11 cellular contexts compared by ENCODE assay signal in genomic region chr13:40565282-40566148, GRCh38.
DNase-seq lines count a peak whose midpoint lies in the region; ATAC-seq lines count a peak whose summit lies in the region.
"Had no signal": no experiment of that assay in that cellular context is flagged by ENCODE, and none has a peak within 500 bp of the region (broad histone marks: within the 10 kb centered on the region; RNA-seq: fewer than 3 reads in every experiment).

No MANE protein-coding gene starts in this region.

- ATAC-seq in CD4-positive, CD25-positive, alpha-beta regulatory T cell (ENCODE audit: low read depth in 2 of 2) = no peak
- ATAC-seq in activated naive CD8-positive, alpha-beta T cell treated with anti-CD3 and anti-CD28 coated beads, Interleukin-2, amount 10 ng/mL, durations not matched to agents 7 days and 5 days (ENCODE audit: low read depth) = no peak
- ATAC-seq in naive thymus-derived CD4-positive, alpha-beta T cell = no peak
- ATAC-seq in GM21447 (IDR thresholded peaks at IDR 0.05; ENCODE audit: unreplicated experiment) (no peak), aorta (ENCODE audit: low FRiP score) (no peak), GM21723 (IDR thresholded peaks at IDR 0.05; ENCODE audit: unreplicated experiment) (no peak)

- 90 to 94% methylated on average over 5 of the region's 5 CpGs for WGBS in aorta, 2 donors

- DNase-seq in CD4-positive, CD25-positive, alpha-beta regulatory T cell = no peak
- DNase-seq in ELR (ENCODE audit: low read depth) = peak; percentile 30
- no peak for DNase-seq in activated naive CD8-positive, alpha-beta T cell treated with anti-CD3 and anti-CD28 coated beads, Interleukin-2, amount 10 ng/mL, durations not matched to agents 7 days and 5 days
- DNase-seq in naive thymus-derived CD4-positive, alpha-beta T cell = no peak
- no peak for DNase-seq in NCI-H524 (lab: John Stamatoyannopoulos, UW)
- DNase-seq in aorta = no peak
- DNase-seq: effector CD4-positive, alpha-beta T cell; NCI-H2107 had no signal

- peaks cover 79% of the 10 kb centered on the region for H3K4me1 ChIP-seq in CD4-positive, CD25-positive, alpha-beta regulatory T cell (ENCODE audit: control insufficient read depth, insufficient read depth, low read length, poor library complexity, severe bottlenecking)
- peaks cover 38 to 57% of the 10 kb centered on the region in 2 donors for H3K4me1 ChIP-seq in naive thymus-derived CD4-positive, alpha-beta T cell (ENCODE audit: control insufficient read depth in 2 of 2, insufficient read depth in 2 of 2, low read length in 2 of 2)
- H3K4me1 ChIP-seq in aorta (ENCODE audit: control insufficient read depth in 1 of 2, insufficient read depth in 2 of 2, low read length in 2 of 2) = peaks cover 4 to 6% of the 10 kb centered on the region in 2 donors

- H3K36me3 Mint-ChIP-seq in CD4-positive, CD25-positive, alpha-beta regulatory T cell = peaks cover 5% of the 10 kb centered on the region
- peaks cover 13% of the 10 kb centered on the region for H3K36me3 Mint-ChIP-seq in activated naive CD8-positive, alpha-beta T cell treated with anti-CD3 and anti-CD28 coated beads, Interleukin-2, amount 10 ng/mL, durations not matched to agents 7 days and 5 days
- H3K36me3 Mint-ChIP-seq in naive thymus-derived CD4-positive, alpha-beta T cell = peaks cover 4 to 9% (median 5%) of the 10 kb centered on the region in 5 donors

- H3K27me3 Mint-ChIP-seq in CD4-positive, CD25-positive, alpha-beta regulatory T cell = no peaks in the 10 kb centered on the region
- no peaks in the 10 kb centered on the region for H3K27me3 Mint-ChIP-seq in activated naive CD8-positive, alpha-beta T cell treated with anti-CD3 and anti-CD28 coated beads, Interleukin-2, amount 10 ng/mL, durations not matched to agents 7 days and 5 days
- no peaks in the 10 kb centered on the region for H3K27me3 Mint-ChIP-seq in naive thymus-derived CD4-positive, alpha-beta T cell

- POLR2A ChIA-PET in activated naive CD8-positive, alpha-beta T cell treated with anti-CD3 and anti-CD28 coated beads, Interleukin-2, amount 10 ng/mL, durations not matched to agents 7 days and 5 days (lab: Charles Lee) = no interaction called here
- POLR2A ChIA-PET in naive thymus-derived CD4-positive, alpha-beta T cell (lab: Charles Lee) = interaction anchor here (0.9 to 1.4 kb wide), 2 partner anchors 11 to 37 kb away, joined by 3 to 5 read pairs; no protein-coding TSS in a partner anchor

- peak overlapping the region; percentile 63 to 71 (median 68) for H3K4me3 Mint-ChIP-seq in CD4-positive, CD25-positive, alpha-beta regulatory T cell
- H3K4me3 Mint-ChIP-seq in activated naive CD8-positive, alpha-beta T cell treated with anti-CD3 and anti-CD28 coated beads, Interleukin-2, amount 10 ng/mL, durations not matched to agents 7 days and 5 days = no peak overlapping the region
- H3K4me3 Mint-ChIP-seq in naive thymus-derived CD4-positive, alpha-beta T cell = peak overlapping the region; percentile 16 to 81 (median 69)

- peaks cover 0 to 3% (median 0%) of the 10 kb centered on the region in 7 donors for H3K9me3 Mint-ChIP-seq in CD4-positive, CD25-positive, alpha-beta regulatory T cell
- peaks cover 1% of the 10 kb centered on the region for H3K9me3 Mint-ChIP-seq in activated naive CD8-positive, alpha-beta T cell treated with anti-CD3 and anti-CD28 coated beads, Interleukin-2, amount 10 ng/mL, durations not matched to agents 7 days and 5 days
- H3K9me3 Mint-ChIP-seq in naive thymus-derived CD4-positive, alpha-beta T cell = no peaks in the 10 kb centered on the region

- H3K4me1 Mint-ChIP-seq in CD4-positive, CD25-positive, alpha-beta regulatory T cell = peaks cover 55 to 94% (median 77%) of the 10 kb centered on the region in 4 donors
- peaks cover 50% of the 10 kb centered on the region for H3K4me1 Mint-ChIP-seq in activated naive CD8-positive, alpha-beta T cell treated with anti-CD3 and anti-CD28 coated beads, Interleukin-2, amount 10 ng/mL, durations not matched to agents 7 days and 5 days
- H3K4me1 Mint-ChIP-seq in naive thymus-derived CD4-positive, alpha-beta T cell = peaks cover 64 to 96% (median 92%) of the 10 kb centered on the region in 7 donors

- intact Hi-C loops in naive thymus-derived CD4-positive, alpha-beta T cell (cut with micrococcal nuclease) = loop anchor here in 1 of 2 donors (10.0 kb wide), 1 partner anchor 501 kb away; no protein-coding TSS in a partner anchor
- intact Hi-C loops in aorta (cut with DNase I) = no loop called here

- no peaks in the 10 kb centered on the region for H3K9me3 ChIP-seq in CD4-positive, CD25-positive, alpha-beta regulatory T cell (ENCODE audit: control insufficient read depth in 2 of 2, low read length in 2 of 2)
- no peaks in the 10 kb centered on the region for H3K9me3 ChIP-seq in naive thymus-derived CD4-positive, alpha-beta T cell (ENCODE audit: control insufficient read depth in 2 of 3, low read length in 3 of 3)
- no peaks in the 10 kb centered on the region for H3K9me3 ChIP-seq in aorta (ENCODE audit: control insufficient read depth, low read length)

- CTCF ChIA-PET in naive thymus-derived CD4-positive, alpha-beta T cell (lab: Charles Lee) = interaction anchor here (1.3 to 1.7 kb wide), 2 partner anchors 69 to 496 kb away, joined by 3 read pairs; no protein-coding TSS in a partner anchor

- peak overlapping the region; percentile 68 to 90 (median 82) for H3K27ac Mint-ChIP-seq in CD4-positive, CD25-positive, alpha-beta regulatory T cell
- peak overlapping the region; percentile 28 for H3K27ac Mint-ChIP-seq in activated naive CD8-positive, alpha-beta T cell treated with anti-CD3 and anti-CD28 coated beads, Interleukin-2, amount 10 ng/mL, durations not matched to agents 7 days and 5 days
- peak overlapping the region in 8 of 9 donors; percentile 47 to 96 (median 84) for H3K27ac Mint-ChIP-seq in naive thymus-derived CD4-positive, alpha-beta T cell

- no peaks in the 10 kb centered on the region for H3K27me3 ChIP-seq in CD4-positive, CD25-positive, alpha-beta regulatory T cell (ENCODE audit: control insufficient read depth, insufficient read depth, low read length)
- H3K27me3 ChIP-seq in naive thymus-derived CD4-positive, alpha-beta T cell (ENCODE audit: control insufficient read depth in 2 of 2, insufficient read depth in 2 of 2, low read length in 2 of 2) = no peaks in the 10 kb centered on the region
- no peaks in the 10 kb centered on the region for H3K27me3 ChIP-seq in aorta (ENCODE audit: control insufficient read depth in 1 of 2, insufficient read depth in 2 of 2, low read length in 1 of 2)

- H3K27ac ChIP-seq in CD4-positive, CD25-positive, alpha-beta regulatory T cell (ENCODE audit: insufficient read depth, low read length, poor library complexity, severe bottlenecking) = peak overlapping the region; percentile 67
- peak overlapping the region; percentile 46 for H3K27ac ChIP-seq in naive thymus-derived CD4-positive, alpha-beta T cell (ENCODE audit: low read depth, low read length)
- H3K27ac ChIP-seq in aorta (ENCODE audit: low read depth in 1 of 2, low read length in 2 of 2) = no peak overlapping the region
- H3K27ac ChIP-seq: C4-2B had no signal

- peak overlapping the region; percentile 55 for H3K4me3 ChIP-seq in CD4-positive, CD25-positive, alpha-beta regulatory T cell (ENCODE audit: low read depth, low read length)
- no peak overlapping the region for H3K4me3 ChIP-seq in naive thymus-derived CD4-positive, alpha-beta T cell (ENCODE audit: low read length)
- no peak overlapping the region for H3K4me3 ChIP-seq in aorta (ENCODE audit: low read length in 2 of 2)

- H3K36me3 ChIP-seq in CD4-positive, CD25-positive, alpha-beta regulatory T cell (ENCODE audit: control insufficient read depth, insufficient read depth, low read length) = peaks cover 4% of the 10 kb centered on the region
- peaks cover 0 to 4% (median 1%) of the 10 kb centered on the region in 3 experiments for H3K36me3 ChIP-seq in naive thymus-derived CD4-positive, alpha-beta T cell (ENCODE audit: control insufficient read depth in 2 of 3, insufficient read depth in 3 of 3, low read length in 3 of 3)
- H3K36me3 ChIP-seq in aorta (ENCODE audit: control insufficient read depth in 1 of 2, insufficient read depth in 2 of 2, low read length in 1 of 2) = no peaks in the 10 kb centered on the region

Comparison
In these comparisons a context has a peak if more than half of its experiments do, and no peak if none do; other contexts are left out.
1. H3K27ac ChIP-seq: peak in CD4-positive, CD25-positive, alpha-beta regulatory T cell (single experiment) and naive thymus-derived CD4-positive, alpha-beta T cell (single experiment); none in aorta (0 of 2).
2. H3K27ac Mint-ChIP-seq: peak in every context shown above with its lines; median percentile 84 in naive thymus-derived CD4-positive, alpha-beta T cell; 82 in CD4-positive, CD25-positive, alpha-beta regulatory T cell; 28 in activated naive CD8-positive, alpha-beta T cell treated with anti-CD3 and anti-CD28 coated beads, Interleukin-2, amount 10 ng/mL, durations not matched to agents 7 days and 5 days.